In the genomic region with DNA sequence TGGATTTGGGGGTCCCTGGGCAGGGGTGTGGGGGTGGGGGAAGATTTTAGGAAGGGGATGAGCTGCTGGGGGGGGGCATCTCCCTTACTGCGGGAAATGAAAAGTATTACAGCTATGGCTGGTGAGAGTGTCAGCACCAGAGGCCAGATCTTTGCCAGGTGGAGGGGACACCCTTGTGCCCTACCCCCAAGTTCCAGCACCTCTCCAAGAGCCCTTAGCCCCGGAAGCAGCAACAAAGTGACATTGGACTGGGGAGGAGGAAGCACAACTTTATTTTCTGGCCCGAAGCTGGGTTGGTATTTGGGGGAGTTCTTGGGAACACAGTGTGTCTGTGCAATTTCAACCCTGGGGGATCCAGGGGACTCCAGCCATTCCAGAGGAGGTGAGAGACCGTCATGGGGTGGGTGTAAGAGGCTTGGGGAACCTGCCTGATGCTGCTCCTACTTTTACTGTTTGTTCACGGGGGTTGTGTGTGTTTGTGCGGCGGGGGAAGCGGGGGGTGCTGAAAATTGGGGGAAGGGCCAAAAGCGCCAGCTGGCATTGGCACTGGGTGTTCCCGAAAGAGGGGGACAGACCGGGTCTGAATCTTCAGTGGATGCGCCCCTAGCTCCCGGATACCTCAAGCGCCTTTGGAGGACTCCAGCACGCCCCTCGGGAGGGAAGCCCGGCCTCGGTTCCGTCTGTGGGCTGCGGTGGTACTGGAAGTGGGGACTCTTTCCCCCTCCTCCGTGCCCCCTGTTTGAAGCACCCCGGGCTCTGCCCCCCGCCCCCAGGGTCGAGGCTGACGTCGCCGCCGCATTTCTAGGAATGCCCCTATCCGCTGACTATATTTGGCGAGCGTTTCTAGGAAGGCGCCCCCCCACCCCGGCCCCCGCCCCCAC, we compare ENCODE assay signal across 7 cellular contexts.
DNase-seq lines count a peak whose midpoint lies in the region; ATAC-seq and TF ChIP-seq lines count a peak whose summit lies in the region.

No MANE protein-coding gene starts in this region.

- H3K27me3 Mint-ChIP-seq in activated naive CD4-positive, alpha-beta T cell treated with anti-CD3 and anti-CD28 coated beads, Interleukin-2, amount 50 U/mL, for 24 hours: no peaks in the 10 kb centered on the region

- peak overlapping the region; percentile 55 for H3K27ac ChIP-seq in IMR-90 (ENCODE audit: insufficient read depth, low read length)

- 0% methylated on average over 4 of the region's 34 CpGs; no CpG with 5 or more reads in 1 of the 2 experiments for WGBS in IMR-90 (ENCODE audit: extremely low coverage in 2 of 2, insufficient read length in 1 of 2), 2 experiments

- ATAC-seq in IMR-90 (ENCODE audit: low read depth) (peak; percentile 11), HG03342 (IDR thresholded peaks at IDR 0.05; ENCODE audit: unreplicated experiment) (no peak)

- H3K9ac ChIP-seq in IMR-90 (ENCODE audit: low read depth, low read length): peak overlapping the region; percentile 66

- H3K36me3 Mint-ChIP-seq in activated naive CD4-positive, alpha-beta T cell treated with anti-CD3 and anti-CD28 coated beads, Interleukin-2, amount 50 U/mL, for 24 hours: no peaks in the 10 kb centered on the region

- peak overlapping the region; percentile 75 for H3K4me2 ChIP-seq in IMR-90 (ENCODE audit: low read depth, low read length)

- H3K9me3 Mint-ChIP-seq in activated naive CD4-positive, alpha-beta T cell treated with anti-CD3 and anti-CD28 coated beads, Interleukin-2, amount 50 U/mL, for 24 hours: no peaks in the 10 kb centered on the region

- H4K91ac ChIP-seq in IMR-90 (ENCODE audit: insufficient read depth, low read depth, low read length): peak overlapping the region; percentile 82

- intact Hi-C loops in IMR-90 (cut with micrococcal nuclease): loop anchor here (1.0 to 2.0 kb wide), 4 partner anchors 63 to 299 kb away; no protein-coding TSS in a partner anchor

- H3K4me3 Mint-ChIP-seq in activated naive CD4-positive, alpha-beta T cell treated with anti-CD3 and anti-CD28 coated beads, Interleukin-2, amount 50 U/mL, for 24 hours: peak overlapping the region; percentile 87

- peak overlapping the region; percentile 46; the same call in 2 of the 3 replicates for H2BK15ac ChIP-seq in IMR-90 (ENCODE audit: low read depth, low read length)

- no peaks in the 10 kb centered on the region for H3K9me1 ChIP-seq in IMR-90 (ENCODE audit: insufficient read depth, low read length)

- TF ChIP-seq CTCF in GM12865 (IDR thresholded peaks at IDR 0.05; ENCODE audit: insufficient read depth, low read depth, low read length, missing control alignments) (no peak), IMR-90 (conservative IDR thresholded peaks at IDR 0.05; ENCODE audit: low read depth, low read length) (no peak)

- dilution Hi-C loops in IMR-90 (cut with HindIII; ENCODE audit: low sequenced_read_pairs, unreplicated experiment): no loop called here

- peak overlapping the region; percentile 19 for H4K5ac ChIP-seq in IMR-90 (ENCODE audit: low read depth, low read length)

- H3K4me1 ChIP-seq in IMR-90 (ENCODE audit: control insufficient read depth, insufficient read depth, low read length): peaks cover 3% of the 10 kb centered on the region

- peak overlapping the region; percentile 33 to 85; a peak in 3 of 4 replicates for H4K8ac ChIP-seq in IMR-90 (ENCODE audit: low read depth in 2 of 2, low read length in 2 of 2)

- H3K4me3 ChIP-seq in GM12865 (ENCODE audit: low read depth, low read length): peak overlapping the region; percentile 85
- H3K4me3 ChIP-seq in IMR-90 (ENCODE audit: insufficient read depth, low read depth, low read length): peak overlapping the region; percentile 57

- peaks cover 10 to 30% of the 10 kb centered on the region in 2 experiments for H3K79me1 ChIP-seq in IMR-90 (ENCODE audit: low read depth in 1 of 2, low read length in 2 of 2)

- H3K23ac ChIP-seq in IMR-90 (ENCODE audit: low read depth, low read length): peak overlapping the region; percentile 59

- peak overlapping the region; percentile 75 for H3K4ac ChIP-seq in IMR-90 (ENCODE audit: low read depth, low read length)

- H3K18ac ChIP-seq in IMR-90 (ENCODE audit: low read depth, low read length): peak overlapping the region; percentile 80

- H3K9me3 ChIP-seq in IMR-90 (ENCODE audit: control insufficient read depth, insufficient read depth, low read length): no peaks in the 10 kb centered on the region

- peaks cover 27% of the 10 kb centered on the region for H4K20me1 ChIP-seq in IMR-90 (ENCODE audit: insufficient read depth, low read length)

- H2BK20ac ChIP-seq in IMR-90 (ENCODE audit: low read depth, low read length): peak overlapping the region; percentile 55

- H3K36me3 ChIP-seq in IMR-90 (ENCODE audit: control insufficient read depth, insufficient read depth, low read length): no peaks in the 10 kb centered on the region

- H3K56ac ChIP-seq in IMR-90 (ENCODE audit: extremely low read depth, insufficient read depth, low read length): 0 out of 2 replicates have a peak overlapping the region, but pooled peaks have one; percentile 19

- no TSS peak for BruUV-seq in IMR-90 (replicated peaks; lab: Mats Ljungman, UMichigan)

- H2BK120ac ChIP-seq in IMR-90 (ENCODE audit: low read depth, low read length): peak overlapping the region; percentile 66

- peaks cover 27% of the 10 kb centered on the region for H3K4me1 Mint-ChIP-seq in activated naive CD4-positive, alpha-beta T cell treated with anti-CD3 and anti-CD28 coated beads, Interleukin-2, amount 50 U/mL, for 24 hours

- H2AFZ ChIP-seq in IMR-90 (replicated peaks; ENCODE audit: low read length, poor library complexity): peak overlapping the region; percentile 91

- POLR2A ChIA-PET in IMR-90 (lab: Charles Lee; ENCODE audit: unreplicated experiment): no interaction called here

- peak overlapping the region; percentile 64 for H2BK5ac ChIP-seq in IMR-90 (ENCODE audit: low read depth, low read length, poor library complexity, severe bottlenecking)

- TF ChIP-seq RAD21 in IMR-90 (IDR thresholded peaks at IDR 0.05; ENCODE audit: low read length): no peak

- peak overlapping the region; percentile 86 for H3K27ac Mint-ChIP-seq in activated naive CD4-positive, alpha-beta T cell treated with anti-CD3 and anti-CD28 coated beads, Interleukin-2, amount 50 U/mL, for 24 hours

- peak overlapping the region; percentile 47 for H2AK5ac ChIP-seq in IMR-90 (ENCODE audit: low read depth, low read length)

- CTCF ChIA-PET in IMR-90 (lab: Yijun Ruan, JAX): interaction anchor here (0.5 to 0.7 kb wide), 2 partner anchors 216 to 356 kb away, joined by 3 read pairs; no protein-coding TSS in a partner anchor

- in situ Hi-C loops in IMR-90 (cut with MboI; ENCODE audit: low sequenced_read_pairs): loop anchor here (10.0 kb wide), 1 partner anchor 93 kb away; no protein-coding TSS in a partner anchor

- H2AK9ac ChIP-seq in IMR-90 (replicated peaks; ENCODE audit: low read depth, low read length, poor library complexity): peak overlapping the region; percentile 91

- H3K14ac ChIP-seq in IMR-90 (replicated peaks; ENCODE audit: low read depth, low read length): 0 out of 2 replicates have a peak overlapping the region, but pooled peaks have one; percentile 16

- DNase-seq in GM12865 (ENCODE audit: low read depth) (peak; percentile 57), IMR-90 (no peak), hepatic stellate cell (ENCODE audit: low spot score) (peak; percentile 56), occipital lobe (lab: John Stamatoyannopoulos, UW) (no peak)
- peak; percentile 60 to 72 for DNase-seq in stimulated activated CD8-positive, alpha-beta memory T cell treated with anti-CD3 and anti-CD28 coated beads, Interleukin-7, amount 100 ng/mL, for 4 hours (ENCODE audit: low read depth in 2 of 2)

- H3K27me3 ChIP-seq in IMR-90 (ENCODE audit: control insufficient read depth, insufficient read depth, low read length): no peaks in the 10 kb centered on the region

- no peak for TF ChIP-seq POLR2A in IMR-90 (IDR thresholded peaks at IDR 0.05; ENCODE audit: low read depth, low read length)

TF ChIP-seq in IMR-90, 13 proteins besides CTCF, POLR2A, EP300 and RAD21:
- no peak for TF ChIP-seq BHLHE40 (IDR thresholded peaks at IDR 0.05; ENCODE audit: low read depth, low read length)
- TF ChIP-seq NFE2L2 (IDR thresholded peaks at IDR 0.05; ENCODE audit: low read depth, low read length): no peak
- no peak for TF ChIP-seq SMC3 (IDR thresholded peaks at IDR 0.05; ENCODE audit: low read depth, low read length)
- no peak for TF ChIP-seq RCOR1 (IDR thresholded peaks at IDR 0.05; ENCODE audit: insufficient replicate concordance, low read length)
- TF ChIP-seq MXI1 (IDR thresholded peaks at IDR 0.05; ENCODE audit: borderline replicate concordance, low read depth, low read length): no peak
- no peak for TF ChIP-seq CEBPB (IDR thresholded peaks at IDR 0.05; ENCODE audit: low read depth, low read length)
- TF ChIP-seq RFX5 (IDR thresholded peaks at IDR 0.05; ENCODE audit: low read depth, low read length): no peak
- TF ChIP-seq, protein P1, sequence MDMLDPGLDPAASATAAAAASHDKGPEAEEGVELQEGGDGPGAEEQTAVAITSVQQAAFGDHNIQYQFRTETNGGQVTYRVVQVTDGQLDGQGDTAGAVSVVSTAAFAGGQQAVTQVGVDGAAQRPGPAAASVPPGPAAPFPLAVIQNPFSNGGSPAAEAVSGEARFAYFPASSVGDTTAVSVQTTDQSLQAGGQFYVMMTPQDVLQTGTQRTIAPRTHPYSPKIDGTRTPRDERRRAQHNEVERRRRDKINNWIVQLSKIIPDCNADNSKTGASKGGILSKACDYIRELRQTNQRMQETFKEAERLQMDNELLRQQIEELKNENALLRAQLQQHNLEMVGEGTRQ (IDR thresholded peaks at IDR 0.05; ENCODE audit: low read depth, low read length): no peak
- TF ChIP-seq, protein P2, sequence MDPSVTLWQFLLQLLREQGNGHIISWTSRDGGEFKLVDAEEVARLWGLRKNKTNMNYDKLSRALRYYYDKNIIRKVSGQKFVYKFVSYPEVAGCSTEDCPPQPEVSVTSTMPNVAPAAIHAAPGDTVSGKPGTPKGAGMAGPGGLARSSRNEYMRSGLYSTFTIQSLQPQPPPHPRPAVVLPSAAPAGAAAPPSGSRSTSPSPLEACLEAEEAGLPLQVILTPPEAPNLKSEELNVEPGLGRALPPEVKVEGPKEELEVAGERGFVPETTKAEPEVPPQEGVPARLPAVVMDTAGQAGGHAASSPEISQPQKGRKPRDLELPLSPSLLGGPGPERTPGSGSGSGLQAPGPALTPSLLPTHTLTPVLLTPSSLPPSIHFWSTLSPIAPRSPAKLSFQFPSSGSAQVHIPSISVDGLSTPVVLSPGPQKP (IDR thresholded peaks at IDR 0.05; ENCODE audit: borderline replicate concordance, low read depth, low read length): no peak
- no peak for TF ChIP-seq MAFK (IDR thresholded peaks at IDR 0.05; ENCODE audit: low read depth, low read length)
- TF ChIP-seq CHD1 (IDR thresholded peaks at IDR 0.05; ENCODE audit: low read depth, low read length): no peak
- TF ChIP-seq FOS (IDR thresholded peaks at IDR 0.05; ENCODE audit: low read depth, low read length): no peak
- TF ChIP-seq MAZ (IDR thresholded peaks at IDR 0.05; ENCODE audit: borderline replicate concordance, low read depth, low read length): no peak

Comparison
In these comparisons a context has a peak if more than half of its experiments do, and no peak if none do; other contexts are left out.
1. DNase-seq: peak in GM12865 (single experiment), hepatic stellate cell (single experiment) and stimulated activated CD8-positive, alpha-beta memory T cell treated with anti-CD3 and anti-CD28 coated beads, Interleukin-7, amount 100 ng/mL, for 4 hours (2 of 2); none in IMR-90 (single experiment) and occipital lobe (single experiment).